8 cellular contexts compared by ENCODE assay signal in genomic region chr20:47351643-47352331, GRCh38.
DNase-seq lines count a peak whose midpoint lies in the region; ATAC-seq, FAIRE-seq and TF ChIP-seq lines count a peak whose summit lies in the region.

No MANE protein-coding gene starts in this region.

- peak overlapping the region; percentile 56 for H3K9ac ChIP-seq in muscle layer of colon (ENCODE audit: low read length)

- TF ChIP-seq CTCF in D721Med (IDR thresholded peaks at IDR 0.05; ENCODE audit: insufficient read depth, missing control alignments) (no peak), GM13976 (IDR thresholded peaks at IDR 0.05; ENCODE audit: borderline replicate concordance, control extremely low read depth, extremely low read depth, insufficient read depth, missing control alignments) (no peak)

- H3K9me3 ChIP-seq in muscle layer of colon (ENCODE audit: low read length), result no peaks in the 10 kb centered on the region

- no peak for ATAC-seq in GM21447 (IDR thresholded peaks at IDR 0.05; ENCODE audit: unreplicated experiment)

- DNase-seq in DMS114 treated with DMSO at 0.1 percent for 48 hours (lab: John Stamatoyannopoulos, UW; ENCODE audit: unreplicated experiment) (peak; percentile 61), NCI-H2196 (lab: John Stamatoyannopoulos, UW; ENCODE audit: unreplicated experiment) (peak; percentile 45), cerebellar cortex (ENCODE audit: low spot score) (peak; percentile 77), D721Med (ENCODE audit: insufficient read length, low spot score) (no peak), GM13976 (ENCODE audit: low spot score) (no peak)
- no peak for DNase-seq in activated naive CD4-positive, alpha-beta T cell treated with anti-CD3 and anti-CD28 coated beads, Interleukin-2, amount 50 U/mL, for 16 hours

- no peaks in the 10 kb centered on the region for H3K27me3 ChIP-seq in muscle layer of colon (ENCODE audit: control insufficient read depth in 1 of 2, insufficient read depth in 2 of 2, low read length in 2 of 2)

- FAIRE-seq in D721Med (lab: Jason Lieb, UNC), result no peak

- H3K4me3 ChIP-seq in muscle layer of colon (ENCODE audit: low read depth in 1 of 2, low read length in 2 of 2), result peak overlapping the region in 1 of 2 donors; percentile 20

- H3K36me3 ChIP-seq in muscle layer of colon (ENCODE audit: insufficient read depth, low read length), result no peaks in the 10 kb centered on the region

- H3K27ac ChIP-seq in muscle layer of colon (ENCODE audit: low read depth, low read length), result peak overlapping the region; percentile 94

- in situ Hi-C loops in GM13976 (cut with MboI; ENCODE audit: low sequenced_read_pairs, unreplicated experiment), result no loop called here

- H3K4me1 ChIP-seq in muscle layer of colon (ENCODE audit: insufficient read depth, low read length), result peaks cover 97% of the 10 kb centered on the region

Comparison
In these comparisons a context has a peak if more than half of its experiments do, and no peak if none do; other contexts are left out.
1. DNase-seq: peak in DMS114 treated with DMSO at 0.1 percent for 48 hours (single experiment), NCI-H2196 (single experiment) and cerebellar cortex (single experiment); none in D721Med (single experiment), activated naive CD4-positive, alpha-beta T cell treated with anti-CD3 and anti-CD28 coated beads, Interleukin-2, amount 50 U/mL, for 16 hours (single experiment) and GM13976 (single experiment).